In the genomic region with DNA sequence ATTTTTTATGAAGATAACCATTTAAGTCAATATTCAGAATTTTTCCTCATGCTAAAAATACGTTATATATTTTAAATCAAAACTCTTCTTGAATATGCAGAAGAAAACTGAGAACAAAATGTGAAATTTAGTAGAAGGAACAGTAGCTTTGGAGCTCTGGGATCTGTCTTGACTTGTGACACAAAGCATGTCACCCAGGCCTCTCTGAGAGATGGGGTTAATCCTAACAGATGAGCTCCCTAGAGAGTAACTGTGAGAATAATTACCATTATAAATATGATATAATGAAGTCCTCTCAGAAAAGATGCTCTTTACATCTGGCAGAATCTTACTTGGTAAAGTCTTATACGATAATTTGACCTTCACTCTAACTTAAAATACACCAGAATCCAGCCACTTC, we compare ENCODE assay signal across 23 cellular contexts.
DNase-seq lines count a peak whose midpoint lies in the region; ATAC-seq and TF ChIP-seq lines count a peak whose summit lies in the region.
"Had no signal": no experiment of that assay in that cellular context is flagged by ENCODE, and none has a peak within 500 bp of the region (broad histone marks: within the 10 kb centered on the region; RNA-seq: fewer than 3 reads in every experiment).

No MANE protein-coding gene starts in this region.

- DNase-seq in MCF 10A (ENCODE audit: unreplicated experiment) (no peak), breast epithelium (ENCODE audit: low spot score in 2 of 2) (no peak), NCI-H69 (lab: John Stamatoyannopoulos, UW) (peak; percentile 34), chondrocyte (ENCODE audit: low spot score) (no peak), pons (ENCODE audit: low spot score) (no peak), Caco-2 (no peak)
- DNase-seq: CD4-positive, CD25-positive, alpha-beta regulatory T cell; DMS 273 treated with DMSO at 0.1 percent for 48 hours; DMS79 treated with DMSO at 0.1 percent for 48 hours; HCEC 1CT; NCI-H1092; NCI-H1436; NCI-H187 treated with DMSO at 0.1 percent for 48 hours; NCI-H2107; NCI-H2227 treated with DMSO at 0.1 percent for 48 hours; NCI-H510A; NCI-H774; OCI-M1; SJCRH30 had no signal

- H3K4me3 ChIP-seq in breast epithelium = no peak overlapping the region
- H3K4me3 ChIP-seq in Caco-2 (ENCODE audit: low read depth, low read length) = no peak overlapping the region
- H3K4me3 ChIP-seq: A549, GM23338, SJCRH30 had no signal

- POLR2A ChIA-PET in MCF 10A (lab: Yijun Ruan, JAX) = interaction anchor here (0.8 to 26.6 kb wide), 6 partner anchors 7 to 72 kb away, joined by 3 to 502 read pairs (median 6); no protein-coding TSS in a partner anchor
- POLR2A ChIA-PET in Caco-2 (lab: Charles Lee) = no interaction called here

- peak overlapping the region; percentile 4 for H3K27ac Mint-ChIP-seq in MCF 10A (ENCODE audit: low read depth, unreplicated experiment)
- peak overlapping the region; percentile 67 for H3K27ac Mint-ChIP-seq in chondrocyte (ENCODE audit: unreplicated experiment)
- H3K27ac Mint-ChIP-seq in Caco-2 (ENCODE audit: unreplicated experiment) = no peak overlapping the region
- H3K27ac Mint-ChIP-seq: GM23338 had no signal

- TF ChIP-seq CTCF in MCF 10A (IDR thresholded peaks at IDR 0.05; ENCODE audit: unreplicated experiment) (no peak), breast epithelium (IDR thresholded peaks at IDR 0.05) (no peak), chondrocyte (IDR thresholded peaks at IDR 0.05) (no peak), Caco-2 (IDR thresholded peaks at IDR 0.05; ENCODE audit: insufficient read depth in 1 of 2, low read depth in 1 of 2, low read length in 1 of 2, severe bottlenecking in 1 of 2, unreplicated experiment in 1 of 2) (no peak)

- H3K9me3 ChIP-seq in breast epithelium = no peaks in the 10 kb centered on the region
- H3K9me3 ChIP-seq in Caco-2 = no peaks in the 10 kb centered on the region
- H3K9me3 ChIP-seq: A549, SJCRH30 had no signal

- no peaks in the 10 kb centered on the region for H3K4me1 ChIP-seq in breast epithelium
- peaks cover 2% of the 10 kb centered on the region; the same call in 1 of the 2 replicates for H3K4me1 ChIP-seq in Caco-2
- H3K4me1 ChIP-seq: A549, SJCRH30 had no signal

- H3K4me1 Mint-ChIP-seq in MCF 10A (ENCODE audit: insufficient read depth, unreplicated experiment) (peaks cover 66% of the 10 kb centered on the region), chondrocyte (ENCODE audit: low read depth) (peaks cover 78% of the 10 kb centered on the region), Caco-2 (ENCODE audit: low read depth, unreplicated experiment) (peaks cover 5% of the 10 kb centered on the region)

- H3K27me3 Mint-ChIP-seq in MCF 10A (ENCODE audit: insufficient read depth, unreplicated experiment) (no peaks in the 10 kb centered on the region), chondrocyte (ENCODE audit: low read depth) (no peaks in the 10 kb centered on the region), Caco-2 (ENCODE audit: insufficient read depth, unreplicated experiment) (no peaks in the 10 kb centered on the region)

- no peak overlapping the region for H3K27ac ChIP-seq in breast epithelium
- H3K27ac ChIP-seq: A549, SJCRH30 had no signal

- intact Hi-C loops in MCF 10A (cut with micrococcal nuclease) (no loop called here), breast epithelium (cut with DNase I; ENCODE audit: low total_unique reads) (no loop called here), Caco-2 (cut with micrococcal nuclease; ENCODE audit: unreplicated experiment) (no loop called here)

- H3K36me3 Mint-ChIP-seq in MCF 10A (ENCODE audit: insufficient read depth, unreplicated experiment) (peaks cover 18% of the 10 kb centered on the region), chondrocyte (ENCODE audit: low read depth) (peaks cover 23% of the 10 kb centered on the region), Caco-2 (ENCODE audit: insufficient read depth, unreplicated experiment) (no peaks in the 10 kb centered on the region)

- ATAC-seq in HG02973 (IDR thresholded peaks at IDR 0.05; ENCODE audit: unreplicated experiment) (no peak), HG02884 (IDR thresholded peaks at IDR 0.05; ENCODE audit: unreplicated experiment) (no peak)
- ATAC-seq: A549, GM23338 had no signal

- H3K4me3 Mint-ChIP-seq in MCF 10A (ENCODE audit: unreplicated experiment) = no peak overlapping the region
- H3K4me3 Mint-ChIP-seq in chondrocyte (ENCODE audit: unreplicated experiment) = no peak overlapping the region
- H3K4me3 Mint-ChIP-seq in Caco-2 (ENCODE audit: unreplicated experiment) = no peak overlapping the region
- H3K4me3 Mint-ChIP-seq: CD4-positive, CD25-positive, alpha-beta regulatory T cell; GM23338 had no signal

- BruUV-seq in MCF 10A (replicated peaks; lab: Mats Ljungman, UMichigan) = no TSS peak
- no TSS peak for BruUV-seq in Caco-2 (replicated peaks; lab: Mats Ljungman, UMichigan)

- TF ChIP-seq POLR2A in breast epithelium (IDR thresholded peaks at IDR 0.05) = no peak

- H3K27me3 ChIP-seq in breast epithelium = no peaks in the 10 kb centered on the region
- H3K27me3 ChIP-seq in Caco-2 (replicated peaks; ENCODE audit: control insufficient read depth, insufficient read depth, low read length) = no peaks in the 10 kb centered on the region
- H3K27me3 ChIP-seq: SJCRH30 had no signal

- peaks cover 14% of the 10 kb centered on the region for H3K9me3 Mint-ChIP-seq in MCF 10A (ENCODE audit: unreplicated experiment)
- H3K9me3 Mint-ChIP-seq in chondrocyte (ENCODE audit: low read depth) = no peaks in the 10 kb centered on the region
- H3K9me3 Mint-ChIP-seq in Caco-2 (ENCODE audit: unreplicated experiment) = no peaks in the 10 kb centered on the region
- H3K9me3 Mint-ChIP-seq: GM23338 had no signal

- CTCF ChIA-PET in MCF 10A (lab: Yijun Ruan, JAX) (interaction anchor here (0.5 to 1.1 kb wide), 3 partner anchors 21 to 1029 kb away, joined by 3 to 5 read pairs (median 4); no protein-coding TSS in a partner anchor), Caco-2 (lab: Charles Lee) (no interaction called here)

- H3K36me3 ChIP-seq in breast epithelium = no peaks in the 10 kb centered on the region
- H3K36me3 ChIP-seq in Caco-2 (ENCODE audit: control insufficient read depth, insufficient read depth, low read length) = no peaks in the 10 kb centered on the region
- H3K36me3 ChIP-seq: SJCRH30 had no signal
